In the genomic region with DNA sequence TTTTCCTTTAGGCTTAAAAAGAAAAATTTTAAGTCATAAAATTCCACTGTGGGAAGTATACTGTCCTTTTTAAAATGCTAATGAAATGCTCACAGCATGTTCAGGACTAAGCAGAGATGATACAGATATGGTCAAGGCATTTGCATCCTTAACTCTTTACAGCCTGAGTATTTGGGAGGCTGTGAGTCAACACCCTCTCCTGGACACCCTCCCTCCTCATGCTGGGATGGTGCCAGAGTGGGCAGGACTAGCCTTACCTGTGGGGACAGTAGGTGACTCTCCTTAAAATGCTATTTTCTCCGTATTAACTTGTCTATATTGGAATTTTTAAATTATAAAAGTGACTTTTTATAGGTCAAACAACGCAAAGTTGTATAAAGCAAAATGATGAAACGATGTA, we compare ENCODE assay signal across 17 cellular contexts.
"Had no signal": no experiment of that assay in that cellular context is flagged by ENCODE, and none has a peak within 500 bp of the region (broad histone marks: within the 10 kb centered on the region; RNA-seq: fewer than 3 reads in every experiment).

No MANE protein-coding gene starts in this region.

- H3K27ac ChIP-seq: heart left ventricle, left ventricle myocardium inferior, lower lobe of right lung, parathyroid adenoma, right atrium auricular region, sigmoid colon had no signal

- ATAC-seq: effector memory CD8-positive, alpha-beta T cell; heart left ventricle; lower lobe of right lung had no signal

- FAIRE-seq: colon, islet of Langerhans, urothelium cell line had no signal

- H3K27me3 ChIP-seq: heart left ventricle, right atrium auricular region, sigmoid colon had no signal

- H3K9me3 ChIP-seq: heart left ventricle, left ventricle myocardium inferior, lower lobe of right lung, right atrium auricular region, sigmoid colon had no signal

- H3K79me2 ChIP-seq: parathyroid adenoma had no signal

- H2AFZ ChIP-seq: parathyroid adenoma had no signal

- H3K4me3 ChIP-seq: heart left ventricle, left ventricle myocardium inferior, lower lobe of right lung, right atrium auricular region, sigmoid colon, skin epidermis had no signal

- H3K36me3 ChIP-seq: heart left ventricle, left ventricle myocardium inferior, lower lobe of right lung, right atrium auricular region, sigmoid colon had no signal

- DNase-seq: effector memory CD8-positive, alpha-beta T cell; erythroblast; foreskin melanocyte; heart left ventricle; hippocampal formation; left ventricle myocardium inferior; lower lobe of right lung; naive B cell; occipital lobe; sigmoid colon; stimulated activated naive CD4-positive, alpha-beta T cell had no signal

- H3K9ac ChIP-seq: parathyroid adenoma had no signal

- H3K4me1 ChIP-seq: heart left ventricle, left ventricle myocardium inferior, lower lobe of right lung, parathyroid adenoma, right atrium auricular region, sigmoid colon had no signal
